In genomic region chr3:129228891-129229585, GRCh38 we compare ENCODE assay signal across 10 cellular contexts. TPM values are rescaled to one million over a fixed set of nuclear protein-coding genes. Genes with fewer than 3 reads are reported as not detected.
A peak's percentile ranks its signal among the peaks of the same experiment; 100 is the strongest.
DNase-seq lines count a peak whose midpoint lies in the region; ATAC-seq, FAIRE-seq and TF ChIP-seq lines count a peak whose summit lies in the region.
"Had no signal": no experiment of that assay in that cellular context is flagged by ENCODE, and none has a peak within 500 bp of the region (broad histone marks: within the 10 kb centered on the region; RNA-seq: fewer than 3 reads in every experiment).

No MANE protein-coding gene starts in this region.

- H3K36me3 ChIP-seq in gastrocnemius medialis (no peaks in the 10 kb centered on the region), small intestine (ENCODE audit: control insufficient read depth in 2 of 2, insufficient read depth in 2 of 2, low read length in 2 of 2) (no peaks in the 10 kb centered on the region)

- no peak overlapping the region for H3K4me3 ChIP-seq in foreskin fibroblast (ENCODE audit: low read depth in 1 of 2, low read length in 2 of 2)
- H3K4me3 ChIP-seq in gastrocnemius medialis, result no peak overlapping the region
- H3K4me3 ChIP-seq in small intestine (ENCODE audit: low read depth in 1 of 2, low read length in 2 of 2), result no peak overlapping the region

- in situ Hi-C loops in gastrocnemius medialis (cut with MboI; ENCODE audit: low sequenced_read_pairs in 4 of 4), result no loop called here

- no peak for ATAC-seq in gastrocnemius medialis
- no peak for ATAC-seq in GM21717 (IDR thresholded peaks at IDR 0.05; ENCODE audit: unreplicated experiment)

- H3K27me3 ChIP-seq in gastrocnemius medialis (no peaks in the 10 kb centered on the region), small intestine (ENCODE audit: control insufficient read depth in 2 of 2, insufficient read depth in 2 of 2, low read length in 2 of 2) (no peaks in the 10 kb centered on the region)

- no peak for TF ChIP-seq POLR2A in gastrocnemius medialis (IDR thresholded peaks at IDR 0.05)

- POLR2A ChIA-PET in RWPE1 (lab: Yijun Ruan, JAX; ENCODE audit: low non-redundant PET), result no interaction called here

- CTCF ChIA-PET in RWPE1 (lab: Yijun Ruan, JAX), result interaction anchor here (0.5 to 0.8 kb wide), 3 partner anchors 12 to 38 kb away, joined by 3 read pairs; no protein-coding TSS in a partner anchor

- H3K27ac ChIP-seq in RWPE1 (peak overlapping the region; percentile 92), gastrocnemius medialis (peak overlapping the region; percentile 84 to 97 (median 94)), small intestine (ENCODE audit: low read depth in 1 of 2, low read length in 1 of 2) (peak overlapping the region in 1 of 2 donors; percentile 64)
- H3K27ac ChIP-seq: 22Rv1 had no signal

- 69 to 77% (median 74%) methylated on average over 11 of the region's 11 CpGs for WGBS in small intestine, 3 donors

- H3K9me3 ChIP-seq in gastrocnemius medialis (no peaks in the 10 kb centered on the region), small intestine (ENCODE audit: control insufficient read depth, low read depth) (no peaks in the 10 kb centered on the region)

- H3K4me1 ChIP-seq in gastrocnemius medialis (peaks cover 47 to 48% of the 10 kb centered on the region in 2 donors), small intestine (ENCODE audit: control insufficient read depth in 2 of 2, insufficient read depth in 1 of 2, low read depth in 1 of 2, low read length in 1 of 2) (no peaks in the 10 kb centered on the region)

- peak; percentile 53 for DNase-seq in DMS 273 (lab: John Stamatoyannopoulos, UW; ENCODE audit: unreplicated experiment)
- DNase-seq in DMS 273 treated with DMSO at 0.1 percent for 48 hours (lab: John Stamatoyannopoulos, UW), result no peak
- peak; percentile 50 for DNase-seq in RWPE1 (ENCODE audit: low spot score)
- DNase-seq in foreskin fibroblast, result peak; percentile 84 to 88
- DNase-seq in gastrocnemius medialis, result no peak
- no peak for DNase-seq in small intestine
- DNase-seq in middle frontal gyrus (ENCODE audit: extremely low spot score, low spot score), result no peak
- DNase-seq: occipital lobe had no signal

- no peak for FAIRE-seq in small intestine (lab: Jason Lieb, UNC)

- intact Hi-C loops in gastrocnemius medialis (cut with DNase I; ENCODE audit: low total_unique reads), result loop anchor here (5.0 kb wide), 1 partner anchor 427 kb away; no protein-coding TSS in a partner anchor

- no peak for TF ChIP-seq CTCF in RWPE1 (conservative IDR thresholded peaks at IDR 0.05; ENCODE audit: low read depth)
- no peak for TF ChIP-seq CTCF in foreskin fibroblast (IDR thresholded peaks at IDR 0.05; ENCODE audit: low read depth, low read length)
- no peak for TF ChIP-seq CTCF in gastrocnemius medialis (IDR thresholded peaks at IDR 0.05 in 4 of 5, conservative IDR thresholded peaks at IDR 0.05 in 1 of 5)

RNA-seq across cellular contexts. Expression of gene COPG1, which starts 20.4 kb away (rescaled TPM):
- total RNA-seq in gastrocnemius medialis, result 100 to 1,000 TPM in 1 of 4 donors, 10 to 100 TPM in 3; 59.7 to 101 (median 79.8) TPM
- 100 to 1,000 TPM; 112 to 141 (median 130) TPM for polyA plus RNA-seq in small intestine

RNA-seq across cellular contexts. Expression of gene CNBP, which starts 45.3 kb away (rescaled TPM):
- 1,000 to 10,000 TPM in 2 of 4 donors, 100 to 1,000 TPM in 2; 784 to 1,263 (median 979) TPM for total RNA-seq in gastrocnemius medialis
- polyA plus RNA-seq in small intestine, result 100 to 1,000 TPM; 256 to 424 (median 320) TPM

RNA-seq across cellular contexts. Expression of gene HMCES, which starts 49.6 kb away (rescaled TPM):
- 10 to 100 TPM; 24.7 to 35.2 (median 29.5) TPM for total RNA-seq in gastrocnemius medialis
- 10 to 100 TPM; 28.9 to 35.3 (median 34.9) TPM for polyA plus RNA-seq in small intestine

Comparison
In these comparisons a context has a peak if more than half of its experiments do, and no peak if none do; other contexts are left out.
1. DNase-seq: peak in DMS 273 (single experiment), RWPE1 (single experiment) and foreskin fibroblast (2 of 2); none in DMS 273 treated with DMSO at 0.1 percent for 48 hours (single experiment), gastrocnemius medialis (0 of 2), small intestine (single experiment) and middle frontal gyrus (single experiment).